ENCODE assay signal across 17 cellular contexts in the genomic region with DNA sequence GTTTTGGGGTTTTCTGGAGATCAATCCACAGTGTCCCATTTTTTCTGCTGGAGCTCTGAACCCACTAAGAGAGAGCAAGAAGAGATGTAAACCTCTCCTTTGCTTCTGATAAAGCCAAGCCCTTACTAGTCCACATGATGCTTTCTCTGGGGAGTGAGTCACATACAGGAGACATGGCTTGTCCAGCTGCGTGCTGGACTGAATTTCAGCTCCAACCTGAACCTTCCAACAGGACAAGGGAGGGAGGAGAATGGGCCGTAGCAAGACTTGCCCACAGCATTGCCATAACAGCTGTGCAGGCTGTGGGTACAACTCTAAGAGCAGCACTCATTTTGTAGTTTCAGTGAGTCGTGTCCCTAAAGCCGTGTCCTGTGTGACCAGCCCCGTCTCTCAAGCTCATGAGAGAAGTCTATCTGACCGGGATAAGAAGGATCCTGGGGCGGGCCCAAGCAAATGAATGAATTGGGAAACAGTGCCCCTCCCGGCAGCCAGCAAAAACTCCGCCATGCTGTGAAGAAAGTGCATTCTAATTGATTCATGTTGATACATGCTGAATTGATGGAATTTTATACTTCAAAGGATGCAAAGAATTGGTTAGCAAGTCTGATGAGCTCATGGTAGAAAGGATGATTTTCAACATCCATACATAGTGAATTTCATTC.
A peak's percentile ranks its signal among the peaks of the same experiment; 100 is the strongest.
DNase-seq lines count a peak whose midpoint lies in the region; ATAC-seq and TF ChIP-seq lines count a peak whose summit lies in the region.
"Had no signal": no experiment of that assay in that cellular context is flagged by ENCODE, and none has a peak within 500 bp of the region (broad histone marks: within the 10 kb centered on the region; RNA-seq: fewer than 3 reads in every experiment).

No MANE protein-coding gene starts in this region.

- no peaks in the 10 kb centered on the region for H3K36me3 ChIP-seq in brain microvascular endothelial cell (replicated peaks)
- no peaks in the 10 kb centered on the region for H3K36me3 ChIP-seq in gastroesophageal sphincter
- H3K36me3 ChIP-seq: neutrophil had no signal

- H3K27me3 Mint-ChIP-seq in H9 (ENCODE audit: low read depth) (no peaks in the 10 kb centered on the region), T-helper 17 cell (no peaks in the 10 kb centered on the region)
- H3K27me3 Mint-ChIP-seq: activated CD8-positive, alpha-beta T cell treated with anti-CD3 and anti-CD28 coated beads for 36 hours; B cell had no signal

- H2AFZ ChIP-seq in H9 (ENCODE audit: low read length) = no peak overlapping the region

- no peak overlapping the region for H2AK5ac ChIP-seq in H9 (ENCODE audit: insufficient read length, low read length)

- H2BK5ac ChIP-seq in H9 (ENCODE audit: insufficient read length, low read length) = no peak overlapping the region

- no peak overlapping the region for H3T11ph ChIP-seq in H9 (ENCODE audit: low read length)

- H3K4me2 ChIP-seq in H9 (ENCODE audit: insufficient read depth, insufficient read length, low read length) = no peak overlapping the region

- no peaks in the 10 kb centered on the region for H3K9me3 ChIP-seq in H9 (ENCODE audit: control insufficient read depth, low read depth, low read length)
- no peaks in the 10 kb centered on the region for H3K9me3 ChIP-seq in gastroesophageal sphincter
- no peaks in the 10 kb centered on the region for H3K9me3 ChIP-seq in T-helper 17 cell (ENCODE audit: control insufficient read depth, low read length, poor library complexity, severe bottlenecking)
- H3K9me3 ChIP-seq: neutrophil had no signal

- H3K27me3 ChIP-seq in H9 (ENCODE audit: insufficient read depth, low read length) (no peaks in the 10 kb centered on the region), brain microvascular endothelial cell (replicated peaks) (no peaks in the 10 kb centered on the region), gastroesophageal sphincter (no peaks in the 10 kb centered on the region)
- H3K27me3 ChIP-seq: neutrophil had no signal

- H3K56ac ChIP-seq in H9 (ENCODE audit: insufficient read length, low read depth, low read length) = no peak overlapping the region

- in situ Hi-C loops in brain microvascular endothelial cell (cut with HindIII; ENCODE audit: low pct_ligation_motif_present, low sequenced_read_pairs) = no loop called here

- H2BK120ac ChIP-seq in H9 (ENCODE audit: low read depth, low read length, poor library complexity, severe bottlenecking) = no peak overlapping the region

- no peak overlapping the region for H2BK20ac ChIP-seq in H9 (ENCODE audit: low read depth, low read length, poor library complexity, severe bottlenecking)

- no peak for TF ChIP-seq EP300 in gastroesophageal sphincter (IDR thresholded peaks at IDR 0.05)

- H4K91ac ChIP-seq in H9 (ENCODE audit: insufficient read length, low read depth, low read length) = no peak overlapping the region

- H3K4ac ChIP-seq in H9 (ENCODE audit: low read depth, low read length) = no peak overlapping the region

- peaks cover 0 to 5% of the 10 kb centered on the region in 2 experiments; a peak in 2 of 5 replicates for H3K9me3 Mint-ChIP-seq in H9
- H3K9me3 Mint-ChIP-seq: activated CD8-positive, alpha-beta T cell treated with anti-CD3 and anti-CD28 coated beads for 36 hours had no signal

- no peak overlapping the region for H2BK15ac ChIP-seq in H9 (ENCODE audit: low read depth, low read length)

- H3K18ac ChIP-seq in H9 (ENCODE audit: insufficient read length, low read depth, low read length) = no peak overlapping the region

- TF ChIP-seq POLR2A in gastroesophageal sphincter (IDR thresholded peaks at IDR 0.05) = no peak

- H3K4me3 Mint-ChIP-seq in H9 (no peak overlapping the region), T-helper 17 cell (no peak overlapping the region)
- H3K4me3 Mint-ChIP-seq: activated CD8-positive, alpha-beta T cell treated with anti-CD3 and anti-CD28 coated beads for 36 hours; B cell had no signal

- ATAC-seq in gastroesophageal sphincter = no peak
- ATAC-seq in T-helper 17 cell = no peak
- no peak for ATAC-seq in sciatic nerve
- no peak for ATAC-seq in HG02884 (IDR thresholded peaks at IDR 0.05; ENCODE audit: unreplicated experiment)
- ATAC-seq: activated CD8-positive, alpha-beta T cell treated with anti-CD3 and anti-CD28 coated beads for 36 hours; GM12878; Panc1 had no signal

- DNase-seq in H9 (no peak), brain microvascular endothelial cell (peak; percentile 56), posterior cingulate gyrus (peak in 7 of 10 donors; percentile 28 to 94 (median 51)), T-helper 17 cell (no peak), sciatic nerve (ENCODE audit: low spot score) (no peak), NCI-H1417 (lab: John Stamatoyannopoulos, UW) (no peak)
- DNase-seq: activated CD8-positive, alpha-beta T cell treated with anti-CD3 and anti-CD28 coated beads for 36 hours; activated gamma-delta T cell; DMS79; stimulated activated CD4-positive, alpha-beta T cell treated with anti-CD3 and anti-CD28 coated beads, Interleukin-1b, Interleukin-23, amount 100 ng/mL, for 48 hours; T1000 had no signal

- H4K8ac ChIP-seq in H9 (replicated peaks; ENCODE audit: insufficient read length, low read depth, low read length) = no peak overlapping the region

- H3K4me3 ChIP-seq in brain microvascular endothelial cell (ENCODE audit: low read depth, low read length) (no peak overlapping the region), gastroesophageal sphincter (no peak overlapping the region)
- H3K4me3 ChIP-seq: GM12878 had no signal

- no peak overlapping the region for H3K23ac ChIP-seq in H9 (ENCODE audit: insufficient read length, low read depth, low read length)

- TF ChIP-seq CTCF in H9 (conservative IDR thresholded peaks at IDR 0.05) = no peak
- peak; percentile 44 for TF ChIP-seq CTCF in brain microvascular endothelial cell (IDR thresholded peaks at IDR 0.05; ENCODE audit: low read depth, low read length, missing control alignments)
- TF ChIP-seq CTCF in gastroesophageal sphincter (IDR thresholded peaks at IDR 0.05) = no peak

- H3K27ac ChIP-seq in H9 (ENCODE audit: insufficient read length, low read depth, low read length) (no peak overlapping the region), brain microvascular endothelial cell (peak overlapping the region; percentile 39), gastroesophageal sphincter (peak overlapping the region in 3 of 4 donors; percentile 13 to 19 (median 14))
- H3K27ac ChIP-seq: neutrophil had no signal

- peaks cover 25 to 30% (median 28%) of the 10 kb centered on the region in 3 experiments for H3K36me3 Mint-ChIP-seq in H9 (ENCODE audit: insufficient read depth in 1 of 3, low read depth in 3 of 3)
- peaks cover 2% of the 10 kb centered on the region for H3K36me3 Mint-ChIP-seq in T-helper 17 cell (ENCODE audit: low read depth)

- WGBS in H9 (ENCODE audit: extremely low coverage, insufficient read length, low lambda C conversion rate) = no CpG with 5 or more reads among the region's 9 CpGs
- WGBS in gastroesophageal sphincter (ENCODE audit: low coverage in 1 of 2), 2 donors = 81 to 89% methylated on average over 6 to 7 of the region's 9 CpGs

- no peaks in the 10 kb centered on the region for H3K79me1 ChIP-seq in H9 (ENCODE audit: insufficient read depth, low read depth, low read length, poor library complexity, severe bottlenecking)

- intact Hi-C loops in posterior cingulate gyrus (cut with DNase I) (no loop called here), sciatic nerve (cut with DNase I) (no loop called here)

- peaks cover 7% of the 10 kb centered on the region for H3K79me2 ChIP-seq in H9 (ENCODE audit: insufficient read depth, low read length)

- H3K27ac Mint-ChIP-seq in H9 (peak overlapping the region; percentile 25 to 66 (median 52); a peak in 5 of 7 replicates), T-helper 17 cell (no peak overlapping the region)
- H3K27ac Mint-ChIP-seq: activated CD8-positive, alpha-beta T cell treated with anti-CD3 and anti-CD28 coated beads for 36 hours; B cell had no signal

- H3K23me2 ChIP-seq in H9 (ENCODE audit: insufficient read length, low read depth, low read length, poor library complexity, severe bottlenecking) = no peaks in the 10 kb centered on the region

- H3K4me1 Mint-ChIP-seq in H9 = peaks cover 26 to 30% of the 10 kb centered on the region in 2 experiments
- peaks cover 5% of the 10 kb centered on the region for H3K4me1 Mint-ChIP-seq in T-helper 17 cell

- H3K4me1 ChIP-seq in H9 (ENCODE audit: insufficient read depth, low read length) (peaks cover 2% of the 10 kb centered on the region; the same call in 1 of the 2 replicates), gastroesophageal sphincter (peaks cover 2 to 46% (median 14%) of the 10 kb centered on the region in 3 donors)

- no peak overlapping the region for H3K9ac ChIP-seq in H9 (ENCODE audit: extremely low read depth, insufficient read length, low read length)

- no peaks in the 10 kb centered on the region for H4K20me1 ChIP-seq in H9 (ENCODE audit: control insufficient read depth, insufficient read depth, insufficient read length)

- H4K5ac ChIP-seq in H9 (ENCODE audit: insufficient read length, low read depth, low read length) = no peak overlapping the region

- no peak overlapping the region for H3K14ac ChIP-seq in H9 (ENCODE audit: insufficient read depth, low read length)

- no peak overlapping the region for H2BK12ac ChIP-seq in H9 (ENCODE audit: insufficient read length, low read depth, low read length)

Comparison
In these comparisons a context has a peak if more than half of its experiments do, and no peak if none do; other contexts are left out.
1. DNase-seq: peak in brain microvascular endothelial cell (single experiment) and posterior cingulate gyrus (7 of 10); none in H9 (single experiment), T-helper 17 cell (0 of 3), sciatic nerve (single experiment) and NCI-H1417 (0 of 3).